Comparison of ENCODE assay signal across 16 cellular contexts in the genomic region with DNA sequence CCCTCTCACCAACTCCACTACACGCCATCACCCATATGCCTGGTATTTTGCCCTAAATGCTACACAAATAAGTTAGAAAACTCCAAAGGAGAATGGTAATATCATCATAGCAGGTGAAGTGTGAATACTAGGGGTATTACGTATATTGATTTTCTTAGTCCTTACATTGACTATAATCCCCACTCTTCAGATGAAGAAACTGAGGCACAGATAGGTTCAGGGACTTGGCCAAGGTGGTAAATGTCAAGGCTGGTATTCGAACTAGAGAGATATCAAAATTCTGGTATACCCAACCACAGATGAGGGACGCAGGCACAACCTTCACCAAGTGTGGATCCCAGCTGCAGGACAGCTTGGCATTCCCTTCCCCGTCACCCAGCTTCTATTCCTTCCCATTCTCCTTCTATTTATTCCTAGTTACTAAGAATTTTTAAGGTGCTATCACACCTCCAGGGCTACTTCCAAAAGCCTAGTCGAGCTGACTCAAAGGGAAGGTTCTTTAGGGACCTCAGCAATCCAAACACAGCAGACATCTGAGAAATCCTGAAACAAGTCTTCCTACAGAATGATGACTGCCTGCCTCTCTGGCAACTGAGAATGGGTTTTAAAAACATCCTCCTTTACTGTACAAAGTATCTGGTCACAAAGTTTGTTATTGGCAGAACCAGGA. TPM values are rescaled to one million over a fixed set of nuclear protein-coding genes. Genes with fewer than 3 reads are reported as not detected.
DNase-seq lines count a peak whose midpoint lies in the region; ATAC-seq and TF ChIP-seq lines count a peak whose summit lies in the region.
"Had no signal": no experiment of that assay in that cellular context is flagged by ENCODE, and none has a peak within 500 bp of the region (broad histone marks: within the 10 kb centered on the region; RNA-seq: fewer than 3 reads in every experiment).

No MANE protein-coding gene starts in this region.

- peaks cover 13% of the 10 kb centered on the region for H3K36me3 Mint-ChIP-seq in activated naive CD8-positive, alpha-beta T cell
- H3K36me3 Mint-ChIP-seq in activated naive CD8-positive, alpha-beta T cell treated with anti-CD3 and anti-CD28 coated beads for 36 hours: peaks cover 39% of the 10 kb centered on the region

- POLR2A ChIA-PET in SK-N-SH (lab: Yijun Ruan, JAX): no interaction called here

- TF ChIP-seq RAD21 in SK-N-SH (IDR thresholded peaks at IDR 0.05; ENCODE audit: low read length): no peak

- H3F3A ChIP-seq in SK-N-SH (replicated peaks; ENCODE audit: insufficient read depth): peaks cover 36% of the 10 kb centered on the region

- H3K4me1 ChIP-seq in SK-N-SH (ENCODE audit: control insufficient read depth in 1 of 2, insufficient read depth in 2 of 2, low read depth in 1 of 2, low read length in 1 of 2) (peaks cover 2 to 58% of the 10 kb centered on the region in 2 experiments; a peak in 3 of 4 replicates), lower lobe of right lung (peaks cover 85% of the 10 kb centered on the region), uterus (peaks cover 14% of the 10 kb centered on the region in 2 donors)
- H3K4me1 ChIP-seq in effector memory CD4-positive, alpha-beta T cell (ENCODE audit: control insufficient read depth, insufficient read depth, low read length, poor library complexity, severe bottlenecking): peaks cover 14% of the 10 kb centered on the region

- peaks cover 89% of the 10 kb centered on the region for H3K79me2 ChIP-seq in SK-N-SH (ENCODE audit: insufficient read depth)

- H3K27ac Mint-ChIP-seq in activated naive CD8-positive, alpha-beta T cell: peak overlapping the region; percentile 46
- H3K27ac Mint-ChIP-seq in activated naive CD8-positive, alpha-beta T cell treated with anti-CD3 and anti-CD28 coated beads for 36 hours: no peak overlapping the region

- no peak for ATAC-seq in lower lobe of right lung
- ATAC-seq in HG03378 (IDR thresholded peaks at IDR 0.05; ENCODE audit: unreplicated experiment): no peak

- no peaks in the 10 kb centered on the region for H3K27me3 ChIP-seq in SK-N-SH (ENCODE audit: insufficient read depth)
- no peaks in the 10 kb centered on the region for H3K27me3 ChIP-seq in lower lobe of right lung (ENCODE audit: low read depth)
- H3K27me3 ChIP-seq in uterus: no peaks in the 10 kb centered on the region
- H3K27me3 ChIP-seq in effector memory CD4-positive, alpha-beta T cell (replicated peaks; ENCODE audit: control insufficient read depth, insufficient read depth, low read length, poor library complexity, severe bottlenecking): no peaks in the 10 kb centered on the region
- H3K27me3 ChIP-seq: heart left ventricle had no signal

- no peaks in the 10 kb centered on the region for H3K9me3 Mint-ChIP-seq in activated naive CD8-positive, alpha-beta T cell (ENCODE audit: low read depth)
- H3K9me3 Mint-ChIP-seq in activated naive CD8-positive, alpha-beta T cell treated with anti-CD3 and anti-CD28 coated beads for 36 hours: no peaks in the 10 kb centered on the region

- TF ChIP-seq EP300 in SK-N-SH (IDR thresholded peaks at IDR 0.05; ENCODE audit: borderline replicate concordance in 1 of 2, low read depth in 1 of 2, low read length in 1 of 2): no peak

- TF ChIP-seq CTCF in SK-N-SH (IDR thresholded peaks at IDR 0.05): no peak
- TF ChIP-seq CTCF in lower lobe of right lung (IDR thresholded peaks at IDR 0.05): no peak
- no peak for TF ChIP-seq CTCF in uterus (IDR thresholded peaks at IDR 0.05)

- CTCF ChIA-PET in SK-N-SH (lab: Yijun Ruan, JAX): interaction anchor here (0.6 kb wide), 1 partner anchor 42 kb away, joined by 3 read pairs; no protein-coding TSS in a partner anchor

- H2AFZ ChIP-seq in SK-N-SH (ENCODE audit: low read depth): no peak overlapping the region

- peaks cover 0 to 5% of the 10 kb centered on the region in 2 experiments for H3K36me3 ChIP-seq in SK-N-SH (replicated peaks in 1 of 2; ENCODE audit: control insufficient read depth in 1 of 2, insufficient read depth in 2 of 2, low read length in 1 of 2)
- H3K36me3 ChIP-seq in lower lobe of right lung: no peaks in the 10 kb centered on the region
- H3K36me3 ChIP-seq in uterus: no peaks in the 10 kb centered on the region
- no peaks in the 10 kb centered on the region for H3K36me3 ChIP-seq in effector memory CD4-positive, alpha-beta T cell (ENCODE audit: control insufficient read depth, insufficient read depth, low read length)
- H3K36me3 ChIP-seq: prostate gland, thoracic aorta had no signal

- WGBS in SK-N-SH (ENCODE audit: low lambda C conversion rate): 80% methylated on average over 6 of the region's 6 CpGs

- H3K4me3 Mint-ChIP-seq in activated naive CD8-positive, alpha-beta T cell: no peak overlapping the region
- no peak overlapping the region for H3K4me3 Mint-ChIP-seq in activated naive CD8-positive, alpha-beta T cell treated with anti-CD3 and anti-CD28 coated beads for 36 hours

- peak overlapping the region; percentile 48 to 81; a peak in 3 of 4 replicates for H3K27ac ChIP-seq in SK-N-SH (ENCODE audit: low read depth in 2 of 2, low read length in 1 of 2)
- H3K27ac ChIP-seq in lower lobe of right lung: peak overlapping the region; percentile 15
- peak overlapping the region; percentile 22 to 53 for H3K27ac ChIP-seq in uterus
- H3K27ac ChIP-seq in effector memory CD4-positive, alpha-beta T cell (ENCODE audit: insufficient read depth, low read length, poor library complexity, severe bottlenecking): no peak overlapping the region
- H3K27ac ChIP-seq: prostate gland, thoracic aorta had no signal

- H3K9me3 ChIP-seq in SK-N-SH (no peaks in the 10 kb centered on the region), lower lobe of right lung (no peaks in the 10 kb centered on the region), uterus (no peaks in the 10 kb centered on the region)
- no peaks in the 10 kb centered on the region for H3K9me3 ChIP-seq in effector memory CD4-positive, alpha-beta T cell (ENCODE audit: control insufficient read depth, low read length)
- H3K9me3 ChIP-seq: heart left ventricle, prostate gland, thoracic aorta had no signal

- DNase-seq in activated naive CD8-positive, alpha-beta T cell treated with anti-CD3 and anti-CD28 coated beads for 36 hours: no peak
- DNase-seq in SK-N-SH (no peak), lower lobe of right lung (no peak), uterus (no peak)
- no peak for DNase-seq in stimulated activated CD8-positive, alpha-beta memory T cell treated with anti-CD3 and anti-CD28 coated beads, Interleukin-4, amount 100 ng/mL, for 48 hours
- DNase-seq in effector memory CD4-positive, alpha-beta T cell: no peak
- DNase-seq: DMS153; NCI-H187; NCI-H524; stimulated activated CD4-positive, alpha-beta T cell treated with anti-CD3 and anti-CD28 coated beads, Interleukin-15, amount 100 ng/mL, for 24 hours; SW 1271 had no signal

- intact Hi-C loops in lower lobe of right lung (cut with DNase I): no loop called here
- intact Hi-C loops in uterus (cut with DNase I; ENCODE audit: low total_unique reads): no loop called here

- peak overlapping the region; percentile 29; the same call in 1 of the 2 replicates for H3K9ac ChIP-seq in SK-N-SH

- no peaks in the 10 kb centered on the region for H3K27me3 Mint-ChIP-seq in activated naive CD8-positive, alpha-beta T cell
- H3K27me3 Mint-ChIP-seq in activated naive CD8-positive, alpha-beta T cell treated with anti-CD3 and anti-CD28 coated beads for 36 hours: no peaks in the 10 kb centered on the region

- no peaks in the 10 kb centered on the region; the same call in 1 of the 2 replicates for H4K20me1 ChIP-seq in SK-N-SH (ENCODE audit: insufficient read depth)

- peak overlapping the region; percentile 47 for H3K4me2 ChIP-seq in SK-N-SH

- no peak overlapping the region for H3K4me3 ChIP-seq in SK-N-SH (ENCODE audit: low read depth in 2 of 2, low read length in 1 of 2)
- no peak overlapping the region for H3K4me3 ChIP-seq in lower lobe of right lung
- no peak overlapping the region for H3K4me3 ChIP-seq in uterus
- H3K4me3 ChIP-seq in effector memory CD4-positive, alpha-beta T cell (ENCODE audit: insufficient read depth, low read depth, low read length, poor library complexity, severe bottlenecking): no peak overlapping the region
- H3K4me3 ChIP-seq: heart left ventricle, prostate gland, thoracic aorta had no signal

- no peaks in the 10 kb centered on the region for H3K9me2 ChIP-seq in SK-N-SH

- peaks cover 70% of the 10 kb centered on the region for H3K4me1 Mint-ChIP-seq in activated naive CD8-positive, alpha-beta T cell (ENCODE audit: low read depth)
- H3K4me1 Mint-ChIP-seq in activated naive CD8-positive, alpha-beta T cell treated with anti-CD3 and anti-CD28 coated beads for 36 hours: peaks cover 75% of the 10 kb centered on the region

- TF ChIP-seq POLR2A in uterus (IDR thresholded peaks at IDR 0.05): no peak

TF ChIP-seq in SK-N-SH, 30 proteins besides CTCF, POLR2A, EP300 and RAD21 (continues in another document):
- TF ChIP-seq EZH2phosphoT487 (IDR thresholded peaks at IDR 0.05; ENCODE audit: borderline replicate concordance, low read depth) (no peak), FOXM1 (IDR thresholded peaks at IDR 0.05; ENCODE audit: low read depth) (no peak), RCOR1 (IDR thresholded peaks at IDR 0.05; ENCODE audit: low read length) (no peak), JUND (IDR thresholded peaks at IDR 0.05) (no peak)
- TF ChIP-seq, protein P1, sequence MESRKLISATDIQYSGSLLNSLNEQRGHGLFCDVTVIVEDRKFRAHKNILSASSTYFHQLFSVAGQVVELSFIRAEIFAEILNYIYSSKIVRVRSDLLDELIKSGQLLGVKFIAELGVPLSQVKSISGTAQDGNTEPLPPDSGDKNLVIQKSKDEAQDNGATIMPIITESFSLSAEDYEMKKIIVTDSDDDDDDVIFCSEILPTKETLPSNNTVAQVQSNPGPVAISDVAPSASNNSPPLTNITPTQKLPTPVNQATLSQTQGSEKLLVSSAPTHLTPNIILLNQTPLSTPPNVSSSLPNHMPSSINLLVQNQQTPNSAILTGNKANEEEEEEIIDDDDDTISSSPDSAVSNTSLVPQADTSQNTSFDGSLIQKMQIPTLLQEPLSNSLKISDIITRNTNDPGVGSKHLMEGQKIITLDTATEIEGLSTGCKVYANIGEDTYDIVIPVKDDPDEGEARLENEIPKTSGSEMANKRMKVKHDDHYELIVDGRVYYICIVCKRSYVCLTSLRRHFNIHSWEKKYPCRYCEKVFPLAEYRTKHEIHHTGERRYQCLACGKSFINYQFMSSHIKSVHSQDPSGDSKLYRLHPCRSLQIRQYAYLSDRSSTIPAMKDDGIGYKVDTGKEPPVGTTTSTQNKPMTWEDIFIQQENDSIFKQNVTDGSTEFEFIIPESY (IDR thresholded peaks at IDR 0.05; ENCODE audit: borderline replicate concordance, low read depth): no peak
- TF ChIP-seq, protein P2, sequence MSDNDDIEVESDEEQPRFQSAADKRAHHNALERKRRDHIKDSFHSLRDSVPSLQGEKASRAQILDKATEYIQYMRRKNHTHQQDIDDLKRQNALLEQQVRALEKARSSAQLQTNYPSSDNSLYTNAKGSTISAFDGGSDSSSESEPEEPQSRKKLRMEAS (IDR thresholded peaks at IDR 0.05; ENCODE audit: low read depth): no peak

RNA-seq across cellular contexts. Expression of a gene that starts 32.6 kb away (rescaled TPM):
- 10 to 100 TPM; 27.8 to 32.8 TPM for total RNA-seq in activated naive CD8-positive, alpha-beta T cell treated with anti-CD3 and anti-CD28 coated beads for 36 hours
- 7.9 and 8.1 TPM in 2 replicates for polyA plus RNA-seq in SK-N-SH (2012; rRNA removed)
- polyA plus RNA-seq in SK-N-SH (2012; cell fraction: cytosol; rRNA removed): 5.4 and 5.9 TPM in 2 replicates
- polyA plus RNA-seq in SK-N-SH (2012; cell fraction: nucleus; rRNA removed): 15.5 and 24.6 TPM in 2 replicates
- 75.9 TPM for total RNA-seq in lower lobe of right lung
- total RNA-seq in uterus: 100 to 1,000 TPM in 1 of 4 donors, 10 to 100 TPM in 3; 21.0 to 102 (median 51.1) TPM
